In genomic region chr7:100890640-100891521, GRCh38 we compare ENCODE assay signal across 7 cellular contexts. TPM values are rescaled to one million over a fixed set of nuclear protein-coding genes. Genes with fewer than 3 reads are reported as not detected.
A peak's percentile ranks its signal among the peaks of the same experiment; 100 is the strongest.
DNase-seq lines count a peak whose midpoint lies in the region; ATAC-seq and TF ChIP-seq lines count a peak whose summit lies in the region.

No MANE protein-coding gene starts in this region.

- no peaks in the 10 kb centered on the region for H3K27me3 ChIP-seq in HCT116 (ENCODE audit: insufficient read depth, low read length)
- peaks cover 3 to 59% (median 30%) of the 10 kb centered on the region in 7 donors for H3K27me3 ChIP-seq in spleen (replicated peaks in 1 of 7)

- H3K36me3 ChIP-seq in HCT116 (ENCODE audit: control insufficient read depth in 1 of 2, insufficient read depth in 2 of 2, low read length in 2 of 2) (peaks cover 16 to 33% of the 10 kb centered on the region in 2 experiments; a peak in 3 of 4 replicates), spleen (peaks cover 0 to 29% (median 25%) of the 10 kb centered on the region in 6 donors)

- H3K9me2 ChIP-seq in HCT116 (ENCODE audit: insufficient read depth): no peaks in the 10 kb centered on the region

- peaks cover 29% of the 10 kb centered on the region for H3K36me3 Mint-ChIP-seq in activated CD4-positive, alpha-beta memory T cell treated with anti-CD3 and anti-CD28 coated beads, Interleukin-2, amount 10 ng/mL, durations not matched to agents 7 days and 5 days (ENCODE audit: low read depth)

- H3K9me3 ChIP-seq in HCT116 (ENCODE audit: control insufficient read depth in 1 of 2, insufficient read depth in 1 of 2, low read depth in 1 of 2, low read length in 2 of 2) (no peaks in the 10 kb centered on the region), spleen (no peaks in the 10 kb centered on the region)

- H3K4me3 ChIP-seq in HCT116 (replicated peaks in 1 of 2; ENCODE audit: low read depth in 1 of 2, low read length in 2 of 2): peak overlapping the region; percentile 63 to 83
- peak overlapping the region; percentile 53 for H3K4me3 ChIP-seq in iPS-11a (ENCODE audit: low read depth, low read length)
- peak overlapping the region; percentile 57 to 85 (median 73) for H3K4me3 ChIP-seq in spleen

- TF ChIP-seq CTCF in HCT116 (IDR thresholded peaks at IDR 0.05 in 2 of 3, conservative IDR thresholded peaks at IDR 0.05 in 1 of 3; ENCODE audit: borderline replicate concordance in 1 of 3, insufficient read depth in 1 of 3, low read depth in 2 of 3, low read length in 2 of 3) (no peak), spleen (IDR thresholded peaks at IDR 0.05 in 8 of 11, conservative IDR thresholded peaks at IDR 0.05 in 3 of 11) (no peak)

- no peak overlapping the region for H3K27ac Mint-ChIP-seq in activated CD4-positive, alpha-beta memory T cell treated with anti-CD3 and anti-CD28 coated beads, Interleukin-2, amount 10 ng/mL, durations not matched to agents 7 days and 5 days

- BruUV-seq in HCT116 (replicated peaks; lab: Mats Ljungman, UMichigan): no TSS peak

- 7 to 13% (median 10%) methylated on average over 28 to 43 of the region's 43 CpGs for WGBS in spleen, 5 donors

- peak overlapping the region; percentile 98 for H3K4me2 ChIP-seq in HCT116 (ENCODE audit: low read length)

- RAD21 ChIA-PET in HCT116 (lab: Charles Lee; ENCODE audit: low non-redundant PET in 1 of 2, low total read pairs in 2 of 2, uncharacterized antibody in 2 of 2, unreplicated experiment in 2 of 2): interaction anchor here in 1 of 2 experiments (0.6 kb wide), 1 partner anchor 376 kb away, joined by 3 read pairs; no protein-coding TSS in a partner anchor

- H3K9ac ChIP-seq in HCT116 (ENCODE audit: low read length): peak overlapping the region; percentile 97

- peak overlapping the region; percentile 78 for H3K4me3 Mint-ChIP-seq in activated CD4-positive, alpha-beta memory T cell treated with anti-CD3 and anti-CD28 coated beads, Interleukin-2, amount 10 ng/mL, durations not matched to agents 7 days and 5 days

- ATAC-seq in HCT116: no peak
- ATAC-seq in HG03045 (IDR thresholded peaks at IDR 0.05; ENCODE audit: unreplicated experiment): no peak

- H3K27ac ChIP-seq in HCT116 (ENCODE audit: low read depth, low read length) (peak overlapping the region; percentile 85), spleen (peak overlapping the region; percentile 53 to 91 (median 88))

- H3K4me1 ChIP-seq in HCT116 (ENCODE audit: control insufficient read depth in 1 of 2, insufficient read depth in 2 of 2, low read length in 2 of 2): peaks cover 8 to 59% of the 10 kb centered on the region in 2 experiments
- peaks cover 38 to 74% (median 65%) of the 10 kb centered on the region in 6 donors for H3K4me1 ChIP-seq in spleen

- H4K20me1 ChIP-seq in HCT116 (ENCODE audit: insufficient read depth): no peaks in the 10 kb centered on the region

- DNase-seq in HCT116 (ENCODE audit: low read depth, low spot score) (no peak), spleen (peak; percentile 82), NCI-H774 (lab: John Stamatoyannopoulos, UW) (no peak), NCI-H1105 (lab: John Stamatoyannopoulos, UW) (no peak)
- no peak for DNase-seq in activated CD4-positive, alpha-beta memory T cell treated with anti-CD3 and anti-CD28 coated beads, Interleukin-2, amount 10 ng/mL, durations not matched to agents 7 days and 5 days

- no peak for TF ChIP-seq RAD21 in HCT116 (IDR thresholded peaks at IDR 0.05; ENCODE audit: low read depth)

- peaks cover 30% of the 10 kb centered on the region for H3K79me2 ChIP-seq in HCT116 (ENCODE audit: insufficient read depth, low read length)

- peaks cover 45% of the 10 kb centered on the region for H3K4me1 Mint-ChIP-seq in activated CD4-positive, alpha-beta memory T cell treated with anti-CD3 and anti-CD28 coated beads, Interleukin-2, amount 10 ng/mL, durations not matched to agents 7 days and 5 days

- H2AFZ ChIP-seq in HCT116 (ENCODE audit: low read depth, low read length, poor library complexity, severe bottlenecking): no peak overlapping the region

- CTCF ChIA-PET in HCT116 (lab: Charles Lee): interaction anchor here (1.3 to 1.6 kb wide), 4 partner anchors 168 to 302 kb away, joined by 3 to 7 read pairs (median 5); partner anchors contain the start of gene POP7
- CTCF ChIA-PET in activated CD4-positive, alpha-beta memory T cell treated with anti-CD3 and anti-CD28 coated beads, Interleukin-2, amount 10 ng/mL, durations not matched to agents 7 days and 5 days (lab: Charles Lee): interaction anchor here (0.6 to 2.1 kb wide), 5 partner anchors 11 to 253 kb away, joined by 3 to 10 read pairs (median 5); no protein-coding TSS in a partner anchor

- intact Hi-C loops in HCT116 (cut with micrococcal nuclease): no loop called here
- intact Hi-C loops in spleen (cut with DNase I; ENCODE audit: low total_unique reads): no loop called here

- peaks cover 33% of the 10 kb centered on the region for H3K27me3 Mint-ChIP-seq in activated CD4-positive, alpha-beta memory T cell treated with anti-CD3 and anti-CD28 coated beads, Interleukin-2, amount 10 ng/mL, durations not matched to agents 7 days and 5 days

- POLR2A ChIA-PET in HCT116 (lab: Charles Lee): interaction anchor here (0.6 to 2.7 kb wide), 7 partner anchors 16 to 327 kb away, joined by 3 to 31 read pairs (median 4); partner anchors contain the start of genes PLOD3, POP7, SLC12A9 and SRRT
- POLR2A ChIA-PET in activated CD4-positive, alpha-beta memory T cell treated with anti-CD3 and anti-CD28 coated beads, Interleukin-2, amount 10 ng/mL, durations not matched to agents 7 days and 5 days (lab: Charles Lee): interaction anchor here (1.2 to 7.4 kb wide), 6 partner anchors 15 to 326 kb away, joined by 3 to 251 read pairs (median 5); partner anchors contain the start of genes SRRT and TRIM56

- TF ChIP-seq POLR2A in HCT116 (IDR thresholded peaks at IDR 0.05; ENCODE audit: borderline replicate concordance, extremely low read depth, insufficient read depth, insufficient read length) (no peak), spleen (IDR thresholded peaks at IDR 0.05) (no peak)

- H3K9me3 Mint-ChIP-seq in activated CD4-positive, alpha-beta memory T cell treated with anti-CD3 and anti-CD28 coated beads, Interleukin-2, amount 10 ng/mL, durations not matched to agents 7 days and 5 days: no peaks in the 10 kb centered on the region

TF ChIP-seq in HCT116, 20 proteins besides CTCF, POLR2A, EP300 and RAD21 (continues in another document):
- no peak for TF ChIP-seq EZH2phosphoT487 (IDR thresholded peaks at IDR 0.05; ENCODE audit: borderline replicate concordance)
- no peak for TF ChIP-seq CEBPB (IDR thresholded peaks at IDR 0.05; ENCODE audit: low read depth)
- TF ChIP-seq ATF3 (IDR thresholded peaks at IDR 0.05): no peak
- no peak for TF ChIP-seq POLR2AphosphoS5 (IDR thresholded peaks at IDR 0.05; ENCODE audit: low read depth, low read length)
- TF ChIP-seq EGR1 (IDR thresholded peaks at IDR 0.05; ENCODE audit: low read depth): no peak

RNA-seq across cellular contexts. Expression of gene UFSP1, which starts 1.4 kb away (rescaled TPM):
- total RNA-seq in HCT116 (2021; ENCODE audit: unreplicated experiment) (5.6 TPM), spleen (1 to 10 TPM; 1.3 to 5.6 (median 2.8) TPM)
- 2.4 and 3.1 TPM in 2 replicates for polyA plus RNA-seq in HCT116 (2012)
- 1 to 10 TPM; 2.1 to 3.0 TPM for total RNA-seq in activated CD4-positive, alpha-beta memory T cell treated with anti-CD3 and anti-CD28 coated beads, Interleukin-2, amount 10 ng/mL, durations not matched to agents 7 days and 5 days
- polyA plus RNA-seq in spleen: 1 to 10 TPM; 4.2 to 6.9 (median 5.1) TPM

RNA-seq across cellular contexts. Expression of gene ACHE, which starts 4.8 kb away (rescaled TPM):
- 1.8 TPM for total RNA-seq in HCT116 (2021; ENCODE audit: unreplicated experiment)
- polyA plus RNA-seq in HCT116 (2012): 0.57 and 0.86 TPM in 2 replicates
- total RNA-seq in activated CD4-positive, alpha-beta memory T cell treated with anti-CD3 and anti-CD28 coated beads, Interleukin-2, amount 10 ng/mL, durations not matched to agents 7 days and 5 days: under 1 TPM in 1 of 2 experiments, not detected in 1; 0.13 TPM
- 10 to 100 TPM in 1 of 7 donors, 1 to 10 TPM in 6; 2.1 to 10.8 (median 4.4) TPM for total RNA-seq in spleen
- polyA plus RNA-seq in spleen: 1 to 10 TPM; 2.0 to 3.7 (median 3.1) TPM

RNA-seq across cellular contexts. Expression of gene SRRT, which starts 16.0 kb away (rescaled TPM):
- 252 TPM for total RNA-seq in HCT116 (2021; ENCODE audit: unreplicated experiment)
- polyA plus RNA-seq in HCT116 (2012): 143 and 146 TPM in 2 replicates
- 100 to 1,000 TPM; 202 to 205 TPM for total RNA-seq in activated CD4-positive, alpha-beta memory T cell treated with anti-CD3 and anti-CD28 coated beads, Interleukin-2, amount 10 ng/mL, durations not matched to agents 7 days and 5 days
- 100 to 1,000 TPM in 4 of 7 donors, 10 to 100 TPM in 3; 67.0 to 160 (median 132) TPM for total RNA-seq in spleen
- polyA plus RNA-seq in spleen: 100 to 1,000 TPM in 1 of 3 donors, 10 to 100 TPM in 2; 54.7 to 104 (median 92.6) TPM

RNA-seq across cellular contexts. Expression of gene TRIP6, which starts 23.7 kb away (rescaled TPM):
- 102 TPM for total RNA-seq in HCT116 (2021; ENCODE audit: unreplicated experiment)
- 99.7 and 124 TPM in 2 replicates for polyA plus RNA-seq in HCT116 (2012)
- total RNA-seq in activated CD4-positive, alpha-beta memory T cell treated with anti-CD3 and anti-CD28 coated beads, Interleukin-2, amount 10 ng/mL, durations not matched to agents 7 days and 5 days: 10 to 100 TPM; 28.9 to 30.1 TPM
- total RNA-seq in spleen: 10 to 100 TPM; 17.6 to 30.2 (median 22.2) TPM
- polyA plus RNA-seq in spleen: 10 to 100 TPM; 12.4 to 22.4 (median 14.8) TPM

RNA-seq across cellular contexts. Expression of gene SLC12A9, which starts 38.4 kb away (rescaled TPM):
- total RNA-seq in HCT116 (2021; ENCODE audit: unreplicated experiment): 24.6 TPM
- polyA plus RNA-seq in HCT116 (2012): 14.7 and 15.4 TPM in 2 replicates
- 10 to 100 TPM; 34.0 to 36.3 TPM for total RNA-seq in activated CD4-positive, alpha-beta memory T cell treated with anti-CD3 and anti-CD28 coated beads, Interleukin-2, amount 10 ng/mL, durations not matched to agents 7 days and 5 days
- 100 to 1,000 TPM in 1 of 7 donors, 10 to 100 TPM in 6; 34.4 to 109 (median 55.7) TPM for total RNA-seq in spleen
- 10 to 100 TPM; 17.0 to 48.4 (median 39.3) TPM for polyA plus RNA-seq in spleen
